Comparison of ENCODE assay signal across 13 cellular contexts in genomic region chr12:106341086-106341879, GRCh38. TPM values are rescaled to one million over a fixed set of nuclear protein-coding genes. Genes with fewer than 3 reads are reported as not detected.
DNase-seq lines count a peak whose midpoint lies in the region; ATAC-seq and TF ChIP-seq lines count a peak whose summit lies in the region.
"Had no signal": no experiment of that assay in that cellular context is flagged by ENCODE, and none has a peak within 500 bp of the region (broad histone marks: within the 10 kb centered on the region; RNA-seq: fewer than 3 reads in every experiment).

No MANE protein-coding gene starts in this region.

- no peak overlapping the region for H3K4me3 Mint-ChIP-seq in activated CD4-positive, alpha-beta memory T cell treated with anti-CD3 and anti-CD28 coated beads for 36 hours
- H3K4me3 Mint-ChIP-seq in activated CD4-positive, alpha-beta memory T cell treated with anti-CD3 and anti-CD28 coated beads, Interleukin-2, amount 10 ng/mL, durations not matched to agents 7 days and 5 days = no peak overlapping the region
- H3K4me3 Mint-ChIP-seq in activated naive CD8-positive, alpha-beta T cell treated with anti-CD3 and anti-CD28 coated beads for 36 hours = no peak overlapping the region
- H3K4me3 Mint-ChIP-seq: T-cell had no signal

- peaks cover 2% of the 10 kb centered on the region for H3K4me1 Mint-ChIP-seq in activated CD4-positive, alpha-beta memory T cell treated with anti-CD3 and anti-CD28 coated beads for 36 hours (ENCODE audit: low read depth)
- H3K4me1 Mint-ChIP-seq in activated CD4-positive, alpha-beta memory T cell treated with anti-CD3 and anti-CD28 coated beads, Interleukin-2, amount 10 ng/mL, durations not matched to agents 7 days and 5 days = no peaks in the 10 kb centered on the region
- peaks cover 5% of the 10 kb centered on the region for H3K4me1 Mint-ChIP-seq in activated naive CD8-positive, alpha-beta T cell treated with anti-CD3 and anti-CD28 coated beads for 36 hours

- peaks cover 12% of the 10 kb centered on the region for H3K36me3 Mint-ChIP-seq in activated CD4-positive, alpha-beta memory T cell treated with anti-CD3 and anti-CD28 coated beads for 36 hours
- H3K36me3 Mint-ChIP-seq in activated CD4-positive, alpha-beta memory T cell treated with anti-CD3 and anti-CD28 coated beads, Interleukin-2, amount 10 ng/mL, durations not matched to agents 7 days and 5 days (ENCODE audit: low read depth) = no peaks in the 10 kb centered on the region
- peaks cover 7% of the 10 kb centered on the region for H3K36me3 Mint-ChIP-seq in activated naive CD8-positive, alpha-beta T cell treated with anti-CD3 and anti-CD28 coated beads for 36 hours

- POLR2A ChIA-PET in activated CD4-positive, alpha-beta memory T cell treated with anti-CD3 and anti-CD28 coated beads for 36 hours (lab: Charles Lee) = no interaction called here
- POLR2A ChIA-PET in activated CD4-positive, alpha-beta memory T cell treated with anti-CD3 and anti-CD28 coated beads, Interleukin-2, amount 10 ng/mL, durations not matched to agents 7 days and 5 days (lab: Charles Lee) = no interaction called here

- peaks cover 14 to 23% of the 10 kb centered on the region in 2 donors for H3K4me1 ChIP-seq in left lung

- no peak for DNase-seq in activated CD4-positive, alpha-beta memory T cell treated with anti-CD3 and anti-CD28 coated beads for 36 hours
- no peak for DNase-seq in activated CD4-positive, alpha-beta memory T cell treated with anti-CD3 and anti-CD28 coated beads, Interleukin-2, amount 10 ng/mL, durations not matched to agents 7 days and 5 days
- DNase-seq in activated naive CD8-positive, alpha-beta T cell treated with anti-CD3 and anti-CD28 coated beads for 36 hours = no peak
- DNase-seq in left lung (no peak), substantia nigra (lab: John Stamatoyannopoulos, UW) (no peak), COLO668 (lab: John Stamatoyannopoulos, UW; ENCODE audit: unreplicated experiment) (no peak), HK-2 (ENCODE audit: unreplicated experiment) (no peak)
- DNase-seq: DMS153; effector CD4-positive, alpha-beta T cell; NCI-H226; right lobe of liver; T-cell had no signal

- H3K9me3 ChIP-seq in left lung = no peaks in the 10 kb centered on the region
- H3K9me3 ChIP-seq: right lobe of liver had no signal

- H3K27ac ChIP-seq in left lung (peak overlapping the region; percentile 74 to 79), substantia nigra (ENCODE audit: low read depth, low read length, poor library complexity, severe bottlenecking) (peak overlapping the region; percentile 51)
- H3K27ac ChIP-seq: right lobe of liver had no signal

- no peaks in the 10 kb centered on the region for H3K9me3 Mint-ChIP-seq in activated CD4-positive, alpha-beta memory T cell treated with anti-CD3 and anti-CD28 coated beads for 36 hours
- no peaks in the 10 kb centered on the region for H3K9me3 Mint-ChIP-seq in activated CD4-positive, alpha-beta memory T cell treated with anti-CD3 and anti-CD28 coated beads, Interleukin-2, amount 10 ng/mL, durations not matched to agents 7 days and 5 days
- no peaks in the 10 kb centered on the region for H3K9me3 Mint-ChIP-seq in activated naive CD8-positive, alpha-beta T cell treated with anti-CD3 and anti-CD28 coated beads for 36 hours
- H3K9me3 Mint-ChIP-seq: T-cell had no signal

- no peak overlapping the region for H3K4me3 ChIP-seq in left lung
- H3K4me3 ChIP-seq: right lobe of liver had no signal

- CTCF ChIA-PET in activated CD4-positive, alpha-beta memory T cell treated with anti-CD3 and anti-CD28 coated beads for 36 hours (lab: Charles Lee) = interaction anchor here (1.1 kb wide), 1 partner anchor 16 kb away, joined by 6 read pairs; the partner anchor contains the start of gene POLR3B
- CTCF ChIA-PET in activated CD4-positive, alpha-beta memory T cell treated with anti-CD3 and anti-CD28 coated beads, Interleukin-2, amount 10 ng/mL, durations not matched to agents 7 days and 5 days (lab: Charles Lee) = no interaction called here

- peak overlapping the region; percentile 21 for H3K27ac Mint-ChIP-seq in activated CD4-positive, alpha-beta memory T cell treated with anti-CD3 and anti-CD28 coated beads for 36 hours
- no peak overlapping the region for H3K27ac Mint-ChIP-seq in activated CD4-positive, alpha-beta memory T cell treated with anti-CD3 and anti-CD28 coated beads, Interleukin-2, amount 10 ng/mL, durations not matched to agents 7 days and 5 days
- peak overlapping the region; percentile 12 for H3K27ac Mint-ChIP-seq in activated naive CD8-positive, alpha-beta T cell treated with anti-CD3 and anti-CD28 coated beads for 36 hours

- H3K27me3 Mint-ChIP-seq in activated CD4-positive, alpha-beta memory T cell treated with anti-CD3 and anti-CD28 coated beads for 36 hours = no peaks in the 10 kb centered on the region
- H3K27me3 Mint-ChIP-seq in activated CD4-positive, alpha-beta memory T cell treated with anti-CD3 and anti-CD28 coated beads, Interleukin-2, amount 10 ng/mL, durations not matched to agents 7 days and 5 days = no peaks in the 10 kb centered on the region
- H3K27me3 Mint-ChIP-seq in activated naive CD8-positive, alpha-beta T cell treated with anti-CD3 and anti-CD28 coated beads for 36 hours = no peaks in the 10 kb centered on the region
- H3K27me3 Mint-ChIP-seq: T-cell had no signal

- no peaks in the 10 kb centered on the region for H3K27me3 ChIP-seq in left lung
- H3K27me3 ChIP-seq: right lobe of liver had no signal

- peaks cover 0 to 34% of the 10 kb centered on the region in 2 donors for H3K36me3 ChIP-seq in left lung
- H3K36me3 ChIP-seq: right lobe of liver had no signal

- ATAC-seq in left lung (no peak), HG02938 (IDR thresholded peaks at IDR 0.05; ENCODE audit: unreplicated experiment) (no peak)
- ATAC-seq: T-cell had no signal

- TF ChIP-seq CTCF in left lung (IDR thresholded peaks at IDR 0.05) = no peak

- intact Hi-C loops in activated CD4-positive, alpha-beta memory T cell treated with anti-CD3 and anti-CD28 coated beads for 36 hours (cut with micrococcal nuclease) = no loop called here
- intact Hi-C loops in left lung (cut with DNase I) = no loop called here

RNA-seq across cellular contexts. Expression of gene POLR3B, which starts 16.3 kb away (rescaled TPM):
- 1 to 10 TPM; 6.2 to 7.3 TPM for total RNA-seq in activated CD4-positive, alpha-beta memory T cell treated with anti-CD3 and anti-CD28 coated beads for 36 hours
- 1 to 10 TPM; 3.7 to 4.4 TPM for total RNA-seq in activated CD4-positive, alpha-beta memory T cell treated with anti-CD3 and anti-CD28 coated beads, Interleukin-2, amount 10 ng/mL, durations not matched to agents 7 days and 5 days
- total RNA-seq in activated naive CD8-positive, alpha-beta T cell treated with anti-CD3 and anti-CD28 coated beads for 36 hours = 10 to 100 TPM; 13.7 to 14.2 TPM
- 10 to 100 TPM; 10.9 to 14.1 TPM for total RNA-seq in left lung

RNA-seq across cellular contexts. Expression of gene TCP11L2, which starts 38.8 kb away (rescaled TPM):
- 10 to 100 TPM in 1 of 2 experiments, 1 to 10 TPM in 1; 8.8 to 10.3 TPM for total RNA-seq in activated CD4-positive, alpha-beta memory T cell treated with anti-CD3 and anti-CD28 coated beads for 36 hours
- total RNA-seq in activated CD4-positive, alpha-beta memory T cell treated with anti-CD3 and anti-CD28 coated beads, Interleukin-2, amount 10 ng/mL, durations not matched to agents 7 days and 5 days = 10 to 100 TPM; 25.1 to 27.8 TPM
- total RNA-seq in activated naive CD8-positive, alpha-beta T cell treated with anti-CD3 and anti-CD28 coated beads for 36 hours = 1 to 10 TPM; 7.3 to 7.7 TPM
- total RNA-seq in left lung = 10 to 100 TPM; 27.7 to 49.5 TPM
